Comparison of ENCODE assay signal across 1 cellular context in genomic region chr17:81518113-81518784, GRCh38.
TF ChIP-seq lines count a peak whose summit lies in the region.

No MANE protein-coding gene starts in this region.

TF ChIP-seq in GM23338, 12 proteins besides CTCF, POLR2A, EP300 and RAD21 (continued from another document):
- TF ChIP-seq ZNF462 (CRISPR knock-in tag; IDR thresholded peaks at IDR 0.05) (no peak), CREB1 (CRISPR knock-in tag; IDR thresholded peaks at IDR 0.05; ENCODE audit: low read depth) (no peak), ZNF114 (CRISPR knock-in tag; IDR thresholded peaks at IDR 0.05) (no peak), EZH2 (IDR thresholded peaks at IDR 0.05; ENCODE audit: low read depth, unreplicated experiment) (no peak), EZH2phosphoT487 (IDR thresholded peaks at IDR 0.05; ENCODE audit: unreplicated experiment) (no peak)
